Comparison of ENCODE assay signal across 34 cellular contexts in genomic region chr7:42250411-42250810, GRCh38. TPM values are rescaled to one million over a fixed set of nuclear protein-coding genes. Genes with fewer than 3 reads are reported as not detected.
"Had no signal": no experiment of that assay in that cellular context is flagged by ENCODE, and none has a peak within 500 bp of the region (broad histone marks: within the 10 kb centered on the region; RNA-seq: fewer than 3 reads in every experiment).

No MANE protein-coding gene starts in this region.

- H3K4me3 ChIP-seq: adrenal gland, body of pancreas, esophagus muscularis mucosa, gastroesophageal sphincter, heart right ventricle had no signal

- H3K27me3 ChIP-seq: adrenal gland, body of pancreas, esophagus muscularis mucosa, gastroesophageal sphincter, heart right ventricle had no signal

- H3K9me3 ChIP-seq: adrenal gland, body of pancreas, esophagus muscularis mucosa, gastroesophageal sphincter, heart right ventricle had no signal

- H3K9me3 Mint-ChIP-seq: activated CD4-positive, alpha-beta T cell treated with anti-CD3 and anti-CD28 coated beads, Interleukin-2, amount 10 ng/mL, durations not matched to agents 24 days and 14 days; activated naive CD4-positive, alpha-beta T cell treated with anti-CD3 and anti-CD28 coated beads for 36 hours; activated naive CD4-positive, alpha-beta T cell treated with anti-CD3 and anti-CD28 coated beads, Interleukin-2, amount 50 U/mL, for 24 hours; activated naive CD8-positive, alpha-beta T cell treated with anti-CD3 and anti-CD28 coated beads for 36 hours; activated naive CD8-positive, alpha-beta T cell treated with anti-CD3 and anti-CD28 coated beads, Interleukin-2, amount 50 U/mL, for 24 hours; activated T-helper 2 cell treated with anti-CD3 and anti-CD28 coated beads, Interferon-gamma antibody, Interleukin-2, Interleukin-4, amounts not matched to agents 10 μg/mL and 5 μg/mL and 100 μg/mL, durations not matched to agents 14 hours and 24 hours and 36 hours; effector memory CD8-positive, alpha-beta T cell; T-helper 1 cell treated with Interleukin-12 subunit alpha and Interleukin-12 subunit beta and Interleukin-4 antibody, amounts not matched to agents 30 μg/mL and 1 μg/mL, for 36 hours had no signal

- H3K4me3 Mint-ChIP-seq: activated CD4-positive, alpha-beta memory T cell treated with anti-CD3 and anti-CD28 coated beads for 36 hours; activated CD4-positive, alpha-beta T cell treated with anti-CD3 and anti-CD28 coated beads for 36 hours; activated CD4-positive, alpha-beta T cell treated with anti-CD3 and anti-CD28 coated beads, Interleukin-2, amount 10 ng/mL, durations not matched to agents 24 days and 14 days; activated CD8-positive, alpha-beta memory T cell treated with anti-CD3 and anti-CD28 coated beads, Interleukin-2, amount 10 ng/mL, durations not matched to agents 7 days and 5 days; activated CD8-positive, alpha-beta T cell treated with anti-CD3 and anti-CD28 coated beads, Interleukin-2, amount 10 ng/mL, durations not matched to agents 7 days and 5 days; activated naive CD4-positive, alpha-beta T cell treated with anti-CD3 and anti-CD28 coated beads for 36 hours; activated naive CD4-positive, alpha-beta T cell treated with anti-CD3 and anti-CD28 coated beads, Interleukin-2, amount 50 U/mL, for 24 hours; activated naive CD8-positive, alpha-beta T cell treated with anti-CD3 and anti-CD28 coated beads for 36 hours; activated naive CD8-positive, alpha-beta T cell treated with anti-CD3 and anti-CD28 coated beads, Interleukin-2, amount 50 U/mL, for 24 hours; activated T-helper 1 cell treated with anti-CD3 and anti-CD28 coated beads, Interleukin-12 subunit alpha, Interleukin-12 subunit beta, Interleukin-2, Interleukin-4 antibody, amounts not matched to agents 30 ng/mL and 10 ng/mL and 1 ng/mL, durations not matched to agents 14 hours and 24 hours and 36 hours; effector memory CD8-positive, alpha-beta T cell; T-helper 1 cell treated with Interleukin-12 subunit alpha and Interleukin-12 subunit beta and Interleukin-4 antibody, amounts not matched to agents 30 μg/mL and 1 μg/mL, for 36 hours had no signal

- H3K27me3 Mint-ChIP-seq: activated CD4-positive, alpha-beta memory T cell treated with anti-CD3 and anti-CD28 coated beads for 36 hours; activated CD4-positive, alpha-beta T cell treated with anti-CD3 and anti-CD28 coated beads, Interleukin-2, amount 10 ng/mL, durations not matched to agents 24 days and 14 days; activated CD8-positive, alpha-beta memory T cell treated with anti-CD3 and anti-CD28 coated beads, Interleukin-2, amount 10 ng/mL, durations not matched to agents 7 days and 5 days; activated naive CD8-positive, alpha-beta T cell treated with anti-CD3 and anti-CD28 coated beads, Interleukin-2, amount 50 U/mL, for 24 hours; effector memory CD8-positive, alpha-beta T cell had no signal

- H3K27ac Mint-ChIP-seq: activated CD4-positive, alpha-beta memory T cell treated with anti-CD3 and anti-CD28 coated beads for 36 hours; activated CD4-positive, alpha-beta T cell treated with anti-CD3 and anti-CD28 coated beads for 36 hours; activated CD4-positive, alpha-beta T cell treated with anti-CD3 and anti-CD28 coated beads, Interleukin-2, amount 10 ng/mL, durations not matched to agents 24 days and 14 days; activated CD8-positive, alpha-beta memory T cell treated with anti-CD3 and anti-CD28 coated beads, Interleukin-2, amount 10 ng/mL, durations not matched to agents 7 days and 5 days; activated CD8-positive, alpha-beta T cell treated with anti-CD3 and anti-CD28 coated beads, Interleukin-2, amount 10 ng/mL, durations not matched to agents 7 days and 5 days; activated naive CD4-positive, alpha-beta T cell treated with anti-CD3 and anti-CD28 coated beads for 36 hours; activated naive CD4-positive, alpha-beta T cell treated with anti-CD3 and anti-CD28 coated beads, Interleukin-2, amount 50 U/mL, for 24 hours; activated naive CD8-positive, alpha-beta T cell treated with anti-CD3 and anti-CD28 coated beads for 36 hours; activated naive CD8-positive, alpha-beta T cell treated with anti-CD3 and anti-CD28 coated beads, Interleukin-2, amount 50 U/mL, for 24 hours; activated T-helper 1 cell treated with anti-CD3 and anti-CD28 coated beads, Interleukin-12 subunit alpha, Interleukin-12 subunit beta, Interleukin-2, Interleukin-4 antibody, amounts not matched to agents 30 ng/mL and 10 ng/mL and 1 ng/mL, durations not matched to agents 14 hours and 24 hours and 36 hours; activated T-helper 2 cell treated with anti-CD3 and anti-CD28 coated beads, Interferon-gamma antibody, Interleukin-2, Interleukin-4, amounts not matched to agents 10 μg/mL and 5 μg/mL and 100 μg/mL, durations not matched to agents 14 hours and 24 hours and 36 hours; effector memory CD8-positive, alpha-beta T cell; T-helper 1 cell treated with Interleukin-12 subunit alpha and Interleukin-12 subunit beta and Interleukin-4 antibody, amounts not matched to agents 30 μg/mL and 1 μg/mL, for 36 hours had no signal

- H3K4me1 Mint-ChIP-seq: activated CD4-positive, alpha-beta T cell treated with anti-CD3 and anti-CD28 coated beads for 36 hours; activated CD4-positive, alpha-beta T cell treated with anti-CD3 and anti-CD28 coated beads, Interleukin-2, amount 10 ng/mL, durations not matched to agents 24 days and 14 days; activated CD8-positive, alpha-beta memory T cell treated with anti-CD3 and anti-CD28 coated beads, Interleukin-2, amount 10 ng/mL, durations not matched to agents 7 days and 5 days; activated naive CD4-positive, alpha-beta T cell treated with anti-CD3 and anti-CD28 coated beads, Interleukin-2, amount 50 U/mL, for 24 hours; activated naive CD8-positive, alpha-beta T cell treated with anti-CD3 and anti-CD28 coated beads for 36 hours; activated naive CD8-positive, alpha-beta T cell treated with anti-CD3 and anti-CD28 coated beads, Interleukin-2, amount 50 U/mL, for 24 hours had no signal

- H3K36me3 Mint-ChIP-seq: activated CD4-positive, alpha-beta memory T cell treated with anti-CD3 and anti-CD28 coated beads for 36 hours; activated CD8-positive, alpha-beta memory T cell treated with anti-CD3 and anti-CD28 coated beads, Interleukin-2, amount 10 ng/mL, durations not matched to agents 7 days and 5 days; activated naive CD4-positive, alpha-beta T cell treated with anti-CD3 and anti-CD28 coated beads, Interleukin-2, amount 50 U/mL, for 24 hours; activated naive CD8-positive, alpha-beta T cell treated with anti-CD3 and anti-CD28 coated beads for 36 hours had no signal

- DNase-seq: activated CD4-positive, alpha-beta memory T cell treated with anti-CD3 and anti-CD28 coated beads for 36 hours; activated CD4-positive, alpha-beta T cell treated with anti-CD3 and anti-CD28 coated beads for 36 hours; activated CD4-positive, alpha-beta T cell treated with anti-CD3 and anti-CD28 coated beads, Interleukin-2, amount 10 ng/mL, durations not matched to agents 24 days and 14 days; activated CD4-positive, CD25-positive, alpha-beta regulatory T cell; activated CD4-positive, CD25-positive, alpha-beta regulatory T cell treated with anti-CD3 and anti-CD28 coated beads, Interleukin-2, amount 50 U/mL, for 72 hours; activated CD8-positive, alpha-beta memory T cell treated with anti-CD3 and anti-CD28 coated beads, Interleukin-2, amount 10 ng/mL, durations not matched to agents 7 days and 5 days; activated CD8-positive, alpha-beta memory T cell treated with anti-CD3 and anti-CD28 coated beads, Interleukin-2, amount 50 U/mL, for 4 hours; activated CD8-positive, alpha-beta T cell treated with anti-CD3 and anti-CD28 coated beads, Interleukin-2, amount 10 ng/mL, durations not matched to agents 7 days and 5 days; activated effector memory CD4-positive, alpha-beta T cell treated with anti-CD3 and anti-CD28 coated beads, Interleukin-2, amount 50 U/mL, for 16 hours; activated naive CD4-positive, alpha-beta T cell treated with anti-CD3 and anti-CD28 coated beads for 36 hours; activated naive CD8-positive, alpha-beta T cell treated with anti-CD3 and anti-CD28 coated beads for 36 hours; activated naive CD8-positive, alpha-beta T cell treated with anti-CD3 and anti-CD28 coated beads, Interleukin-2, amount 50 U/mL, for 24 hours; activated T-cell treated with anti-CD3 and anti-CD28 coated beads, Interleukin-2, amount 50 U/mL, for 1 hour; activated T-cell treated with anti-CD3 and anti-CD28 coated beads, Interleukin-2, amount 50 U/mL, for 48 hours; adrenal gland; amygdala; aorta; body of pancreas; caudate nucleus; cortex of kidney; dermis blood vessel endothelial cell; effector CD4-positive, alpha-beta T cell; effector memory CD8-positive, alpha-beta T cell; erythroblast; foreskin melanocyte; heart right ventricle; T1000 had no signal

- ATAC-seq: activated CD4-positive, alpha-beta T cell treated with anti-CD3 and anti-CD28 coated beads for 36 hours; activated CD8-positive, alpha-beta memory T cell treated with anti-CD3 and anti-CD28 coated beads, Interleukin-2, amount 10 ng/mL, durations not matched to agents 7 days and 5 days; activated CD8-positive, alpha-beta T cell treated with anti-CD3 and anti-CD28 coated beads, Interleukin-2, amount 10 ng/mL, durations not matched to agents 7 days and 5 days; activated naive CD8-positive, alpha-beta T cell treated with anti-CD3 and anti-CD28 coated beads, Interleukin-2, amount 50 U/mL, for 24 hours; body of pancreas; effector memory CD8-positive, alpha-beta T cell; gastroesophageal sphincter; heart right ventricle had no signal

- H3K36me3 ChIP-seq: adrenal gland, esophagus muscularis mucosa, gastroesophageal sphincter, heart right ventricle had no signal

- H3K4me1 ChIP-seq: adrenal gland, body of pancreas, gastroesophageal sphincter, heart right ventricle had no signal

- H3K27ac ChIP-seq: adrenal gland, body of pancreas, esophagus muscularis mucosa, gastroesophageal sphincter, heart right ventricle had no signal

RNA-seq across cellular contexts. Expression of gene GLI3, which starts 13.4 kb away (rescaled TPM):
- total RNA-seq: activated CD4-positive, alpha-beta T cell treated with anti-CD3 and anti-CD28 coated beads, Interleukin-2, amount 10 ng/mL, durations not matched to agents 24 days and 14 days; activated CD8-positive, alpha-beta T cell treated with anti-CD3 and anti-CD28 coated beads, Interleukin-2, amount 10 ng/mL, durations not matched to agents 7 days and 5 days; activated naive CD8-positive, alpha-beta T cell treated with anti-CD3 and anti-CD28 coated beads for 36 hours; activated T-helper 1 cell treated with anti-CD3 and anti-CD28 coated beads, Interleukin-12 subunit alpha, Interleukin-12 subunit beta, Interleukin-2, Interleukin-4 antibody, amounts not matched to agents 30 ng/mL and 10 ng/mL and 1 ng/mL, durations not matched to agents 14 hours and 24 hours and 36 hours; activated T-helper 2 cell treated with anti-CD3 and anti-CD28 coated beads, Interferon-gamma antibody, Interleukin-2, Interleukin-4, amounts not matched to agents 10 μg/mL and 5 μg/mL and 100 μg/mL, durations not matched to agents 14 hours and 24 hours and 36 hours; T-helper 2 cell treated with Interferon-gamma antibody and Interleukin-4, amounts not matched to agents 100 ng/mL and 5 ng/mL, for 36 hours had no signal
